9 cellular contexts compared by ENCODE assay signal in the genomic region with DNA sequence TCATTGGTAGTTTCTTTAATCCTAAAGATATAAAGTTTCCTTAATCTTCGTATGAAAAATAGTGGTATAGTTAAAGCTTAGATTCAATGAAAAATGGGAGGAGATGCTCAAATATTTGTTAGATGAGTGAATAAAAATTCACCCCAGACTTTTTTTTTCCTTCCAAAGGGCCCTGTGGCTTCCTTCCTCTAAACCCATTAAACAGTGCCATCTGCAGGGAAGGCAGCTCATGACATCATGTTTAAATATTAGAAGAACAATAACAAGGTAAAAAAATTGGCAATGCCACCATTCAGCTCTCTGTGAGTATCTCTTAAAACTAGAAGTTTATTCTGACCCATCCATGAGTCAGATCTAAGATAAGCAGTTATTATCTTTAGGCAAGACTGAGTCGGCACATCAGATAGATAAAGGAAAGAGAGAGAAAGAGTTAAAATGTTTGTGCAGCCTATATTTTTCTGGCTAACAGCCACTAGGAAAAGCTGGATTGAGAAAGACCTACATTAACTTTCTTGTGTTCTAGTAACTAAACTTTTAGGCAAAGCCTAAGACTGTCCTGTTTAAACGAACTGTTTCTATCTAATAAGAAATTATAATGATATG. TPM values are rescaled to one million over a fixed set of nuclear protein-coding genes. Genes with fewer than 3 reads are reported as not detected.
A peak's percentile ranks its signal among the peaks of the same experiment; 100 is the strongest.
DNase-seq lines count a peak whose midpoint lies in the region; ATAC-seq, FAIRE-seq and TF ChIP-seq lines count a peak whose summit lies in the region.
"Had no signal": no experiment of that assay in that cellular context is flagged by ENCODE, and none has a peak within 500 bp of the region (broad histone marks: within the 10 kb centered on the region; RNA-seq: fewer than 3 reads in every experiment).

No MANE protein-coding gene starts in this region.

- ATAC-seq in HG02970 (IDR thresholded peaks at IDR 0.05; ENCODE audit: low FRiP score, unreplicated experiment), result no peak
- ATAC-seq in GM18867 (IDR thresholded peaks at IDR 0.05; ENCODE audit: unreplicated experiment), result no peak

- H3K4me3 Mint-ChIP-seq in neural crest cell, result no peak overlapping the region

- FAIRE-seq in bronchial epithelial cell (lab: Jason Lieb, UNC), result no peak

- no peaks in the 10 kb centered on the region for H3K79me2 ChIP-seq in ACC112 (ENCODE audit: control insufficient read depth, insufficient read depth, low read length, unreplicated experiment)

- H3K36me3 ChIP-seq in ACC112 (ENCODE audit: insufficient read depth, low read length), result no peaks in the 10 kb centered on the region
- H3K36me3 ChIP-seq in bronchial epithelial cell (ENCODE audit: control insufficient read depth, insufficient read depth, low read length), result no peaks in the 10 kb centered on the region

- TF ChIP-seq CTCF in bronchial epithelial cell (IDR thresholded peaks at IDR 0.05; ENCODE audit: insufficient read depth, low read length, severe bottlenecking), result peak; percentile 39
- peak; percentile 70 for TF ChIP-seq CTCF in neural crest cell (conservative IDR thresholded peaks at IDR 0.05)

- H3K9me3 Mint-ChIP-seq in neural crest cell, result peaks cover 20% of the 10 kb centered on the region

- no peak overlapping the region for H2AFZ ChIP-seq in ACC112 (ENCODE audit: low read length, unreplicated experiment)

- peak overlapping the region; percentile 78 for H3K27ac ChIP-seq in ACC112 (ENCODE audit: low read depth, low read length)

- H3K27me3 ChIP-seq in ACC112 (ENCODE audit: insufficient read depth, low read length) (no peaks in the 10 kb centered on the region), bronchial epithelial cell (ENCODE audit: control insufficient read depth, insufficient read depth, low read length) (no peaks in the 10 kb centered on the region)

- no peaks in the 10 kb centered on the region for H3K4me1 Mint-ChIP-seq in neural crest cell

- H3K4me3 ChIP-seq in ACC112 (ENCODE audit: low read depth, low read length) (no peak overlapping the region), bronchial epithelial cell (ENCODE audit: low read depth, low read length) (no peak overlapping the region)

- H3K36me3 Mint-ChIP-seq in neural crest cell (ENCODE audit: low read depth), result peaks cover 12% of the 10 kb centered on the region

- DNase-seq in GM04504 (ENCODE audit: low read depth) (peak; percentile 10), NCI-H226 (peak; percentile 68), bronchial epithelial cell (ENCODE audit: low read depth) (peak; percentile 67), neural crest cell (ENCODE audit: low read depth, low spot score) (peak; percentile 14), ecto neural progenitor cell (ENCODE audit: low spot score) (no peak)

- H3K27ac Mint-ChIP-seq in neural crest cell (ENCODE audit: unreplicated experiment), result no peak overlapping the region

- H3K27me3 Mint-ChIP-seq in neural crest cell (ENCODE audit: low read depth), result no peaks in the 10 kb centered on the region

- H3K4me1 ChIP-seq in ACC112 (ENCODE audit: control insufficient read depth, insufficient read depth, low read length, unreplicated experiment), result peaks cover 9% of the 10 kb centered on the region

RNA-seq across cellular contexts. Expression of a gene that starts 19.1 kb away (rescaled TPM):
- total RNA-seq in bronchial epithelial cell, result not detected in 2 replicates
- not detected in 2 replicates for total RNA-seq in neural crest cell
- total RNA-seq: fibroblast of lung had no signal

RNA-seq across cellular contexts. Expression of a gene that starts 40.5 kb away (rescaled TPM):
- not detected in 2 replicates for total RNA-seq in bronchial epithelial cell
- not detected in 2 replicates for total RNA-seq in neural crest cell
- total RNA-seq: fibroblast of lung had no signal

RNA-seq across cellular contexts. Expression of a gene that starts 44.7 kb away (rescaled TPM):
- total RNA-seq in bronchial epithelial cell, result not detected in 2 replicates
- not detected in 2 replicates for total RNA-seq in neural crest cell
- total RNA-seq: fibroblast of lung had no signal

RNA-seq across cellular contexts. Expression of a gene that starts 52.8 kb away (rescaled TPM):
- total RNA-seq in bronchial epithelial cell, result 4.2 and 27.4 TPM in 2 replicates
- total RNA-seq in neural crest cell, result not detected in 2 replicates
- total RNA-seq: fibroblast of lung had no signal
